In the genomic region with DNA sequence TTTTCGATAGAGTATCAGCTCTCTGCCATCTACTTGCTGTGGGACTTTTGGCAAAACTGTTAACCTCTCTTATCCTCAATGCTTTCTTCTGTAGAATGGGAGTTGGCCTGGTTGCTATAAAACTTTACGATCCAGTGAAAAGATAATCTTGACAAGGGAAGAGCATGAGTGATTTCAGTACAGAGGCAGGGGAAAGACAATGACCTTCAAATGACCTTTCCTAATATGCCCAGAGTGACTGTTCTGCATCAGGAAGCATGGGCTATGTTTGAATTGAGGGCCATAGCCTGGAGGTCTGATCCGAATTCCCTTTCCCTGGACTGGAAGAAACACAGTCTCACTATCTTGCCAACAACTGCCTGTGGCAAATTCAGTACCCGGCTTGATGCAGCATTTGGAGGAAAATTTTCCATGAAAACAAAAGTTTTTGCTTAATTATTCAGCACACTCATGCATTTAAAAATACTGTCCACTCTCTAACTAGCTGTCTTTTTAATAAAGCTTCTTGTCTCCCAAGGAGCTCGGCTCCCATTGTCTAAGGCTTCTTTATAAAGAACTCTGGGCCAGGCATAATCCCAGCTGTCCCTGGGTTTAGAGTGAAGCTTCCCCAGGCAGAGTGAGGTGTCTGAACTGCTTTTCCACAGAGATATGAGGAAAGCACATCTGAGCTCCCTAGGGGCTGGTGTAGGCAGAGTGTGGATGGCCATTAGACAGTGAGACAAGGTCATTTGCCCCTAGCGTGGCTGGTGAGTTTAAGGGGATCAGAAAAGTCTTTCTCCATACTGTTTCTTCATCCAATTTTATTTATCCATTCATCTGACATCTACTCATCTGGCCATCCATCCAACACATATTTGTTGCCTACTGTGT, we compare ENCODE assay signal across 23 cellular contexts.
DNase-seq lines count a peak whose midpoint lies in the region; ATAC-seq and TF ChIP-seq lines count a peak whose summit lies in the region.
"Had no signal": no experiment of that assay in that cellular context is flagged by ENCODE, and none has a peak within 500 bp of the region (broad histone marks: within the 10 kb centered on the region; RNA-seq: fewer than 3 reads in every experiment).

No MANE protein-coding gene starts in this region.

- H3K27me3 ChIP-seq in WERI-Rb-1 (ENCODE audit: insufficient read depth, low read depth, severe bottlenecking) (peaks cover 25% of the 10 kb centered on the region), MM.1S (replicated peaks; ENCODE audit: insufficient read depth, low read length) (no peaks in the 10 kb centered on the region)
- H3K27me3 ChIP-seq: BLaER1 had no signal

- ATAC-seq in activated CD4-positive, CD25-positive, alpha-beta regulatory T cell treated with anti-CD3 and anti-CD28 coated beads, Interleukin-2, amount 50 U/mL, for 24 hours: no peak
- ATAC-seq in GM21528 (IDR thresholded peaks at IDR 0.05; ENCODE audit: low FRiP score, unreplicated experiment): no peak
- ATAC-seq: HepG2 had no signal

- H3K9me3 ChIP-seq in HEK293 (ENCODE audit: control insufficient read depth, insufficient read depth, low read depth, low read length) (no peaks in the 10 kb centered on the region), WERI-Rb-1 (ENCODE audit: severe bottlenecking) (no peaks in the 10 kb centered on the region), MM.1S (replicated peaks; ENCODE audit: insufficient read depth, low read length) (no peaks in the 10 kb centered on the region)
- H3K9me3 ChIP-seq: BLaER1 had no signal

- H2AFZ ChIP-seq in MM.1S (ENCODE audit: low read length): no peak overlapping the region
- H2AFZ ChIP-seq: GM23248, PC-9 had no signal

- no peak overlapping the region for H3K4me3 ChIP-seq in HEK293 (ENCODE audit: low read depth, low read length)
- no peak overlapping the region for H3K4me3 ChIP-seq in WERI-Rb-1 (ENCODE audit: low read depth, low read length)
- H3K4me3 ChIP-seq in MM.1S (ENCODE audit: low read length): no peak overlapping the region
- H3K4me3 ChIP-seq: BLaER1, GM23248, PC-9 had no signal

- H3K27ac ChIP-seq in HEK293 (ENCODE audit: extremely low read depth, low read depth, low read length) (no peak overlapping the region), WERI-Rb-1 (no peak overlapping the region), MM.1S (ENCODE audit: low read length) (no peak overlapping the region)
- H3K27ac ChIP-seq: BLaER1, GM23248, PC-9 had no signal

- no peaks in the 10 kb centered on the region for H3F3A ChIP-seq in MM.1S (ENCODE audit: insufficient read depth, low read length)

- H3K36me3 ChIP-seq in HEK293 (ENCODE audit: control insufficient read depth in 2 of 2, insufficient read depth in 1 of 2, low read length in 2 of 2): no peaks in the 10 kb centered on the region
- H3K36me3 ChIP-seq in WERI-Rb-1: no peaks in the 10 kb centered on the region
- H3K36me3 ChIP-seq in MM.1S (replicated peaks; ENCODE audit: insufficient read depth, low read length): no peaks in the 10 kb centered on the region
- H3K36me3 ChIP-seq: BLaER1 had no signal

- H3K4me2 ChIP-seq in MM.1S (ENCODE audit: low read depth, low read length): no peak overlapping the region
- H3K4me2 ChIP-seq: BLaER1, PC-9 had no signal

- H3K27me3 Mint-ChIP-seq in glutamatergic neuron (ENCODE audit: unreplicated experiment): peaks cover 6% of the 10 kb centered on the region
- H3K27me3 Mint-ChIP-seq: CD4-positive, CD25-positive, alpha-beta regulatory T cell had no signal

- CTCF ChIA-PET in HEK293 (lab: Yijun Ruan, JAX): interaction anchor here (0.7 kb wide), 1 partner anchor 10 kb away, joined by 3 read pairs; no protein-coding TSS in a partner anchor

- H3K27ac Mint-ChIP-seq in glutamatergic neuron (ENCODE audit: unreplicated experiment): peak overlapping the region; percentile 88

- no peaks in the 10 kb centered on the region for H3K9me2 ChIP-seq in MM.1S (replicated peaks; ENCODE audit: insufficient read depth, low read length)

- no peaks in the 10 kb centered on the region for H4K20me1 ChIP-seq in MM.1S (ENCODE audit: insufficient read depth, low read length)
- H4K20me1 ChIP-seq: BLaER1 had no signal

- H3K79me2 ChIP-seq in MM.1S (ENCODE audit: low read length): no peaks in the 10 kb centered on the region

- H3K9ac ChIP-seq in MM.1S (ENCODE audit: low read length): no peak overlapping the region
- H3K9ac ChIP-seq: BLaER1, GM23248 had no signal

- H3K4me1 ChIP-seq in HEK293 (ENCODE audit: control insufficient read depth, insufficient read depth, low read length) (no peaks in the 10 kb centered on the region), MM.1S (ENCODE audit: low read length) (no peaks in the 10 kb centered on the region)
- H3K4me1 ChIP-seq: BLaER1 had no signal

- H3K9me3 Mint-ChIP-seq in glutamatergic neuron (ENCODE audit: unreplicated experiment): peaks cover 7% of the 10 kb centered on the region

- no peaks in the 10 kb centered on the region for H3K36me3 Mint-ChIP-seq in glutamatergic neuron (ENCODE audit: unreplicated experiment)
- H3K36me3 Mint-ChIP-seq: CD4-positive, CD25-positive, alpha-beta regulatory T cell had no signal

- TF ChIP-seq CTCF in HEK293 (tag by site-specific recombination; IDR thresholded peaks at IDR 0.05) (no peak), WERI-Rb-1 (IDR thresholded peaks at IDR 0.05; ENCODE audit: low read depth, low read length) (no peak), glutamatergic neuron (IDR thresholded peaks at IDR 0.05; ENCODE audit: partially characterized antibody, unreplicated experiment) (no peak), MM.1S (IDR thresholded peaks at IDR 0.05; ENCODE audit: low read length) (no peak)

- no peak overlapping the region for H3K4me3 Mint-ChIP-seq in glutamatergic neuron (ENCODE audit: unreplicated experiment)
- H3K4me3 Mint-ChIP-seq: CD4-positive, CD25-positive, alpha-beta regulatory T cell had no signal

- H3K4me1 Mint-ChIP-seq in glutamatergic neuron (ENCODE audit: low read depth, unreplicated experiment): peaks cover 42% of the 10 kb centered on the region
- H3K4me1 Mint-ChIP-seq: CD4-positive, CD25-positive, alpha-beta regulatory T cell had no signal

- DNase-seq in WERI-Rb-1 (peak; percentile 39), glutamatergic neuron (no peak), retina (peak; percentile 59), MM.1S (no peak)
- DNase-seq: CD4-positive, CD25-positive, alpha-beta regulatory T cell; DMS153; GM23248; H7; Kasumi-1; MV-4-11; NCI-H1105; NCI-H146; NCI-H1930; NCI-H2107; NCI-H774; RPMI8226; SHP77 had no signal

- POLR2A ChIA-PET in HEK293 (lab: Yijun Ruan, JAX): interaction anchor here (0.9 to 1.2 kb wide), 2 partner anchors 23 to 133 kb away, joined by 3 to 4 read pairs; a partner anchor contains a TSS

TF ChIP-seq in HEK293, 187 proteins besides CTCF, POLR2A, EP300 and RAD21:
- peak; percentile 57; the same call in 1 of the 2 replicates for TF ChIP-seq ZNF768 (tag by site-specific recombination; IDR thresholded peaks at IDR 0.05)
- TF ChIP-seq ZNF707 (tag by site-specific recombination; IDR thresholded peaks at IDR 0.05): no peak
- no peak for TF ChIP-seq ZNF549 (tag by site-specific recombination; IDR thresholded peaks at IDR 0.05)

Comparison
In these comparisons a context has a peak if more than half of its experiments do, and no peak if none do; other contexts are left out.
1. DNase-seq: peak in WERI-Rb-1 (single experiment) and retina (single experiment); none in glutamatergic neuron (single experiment) and MM.1S (single experiment).